16 cellular contexts compared by ENCODE assay signal in the genomic region with DNA sequence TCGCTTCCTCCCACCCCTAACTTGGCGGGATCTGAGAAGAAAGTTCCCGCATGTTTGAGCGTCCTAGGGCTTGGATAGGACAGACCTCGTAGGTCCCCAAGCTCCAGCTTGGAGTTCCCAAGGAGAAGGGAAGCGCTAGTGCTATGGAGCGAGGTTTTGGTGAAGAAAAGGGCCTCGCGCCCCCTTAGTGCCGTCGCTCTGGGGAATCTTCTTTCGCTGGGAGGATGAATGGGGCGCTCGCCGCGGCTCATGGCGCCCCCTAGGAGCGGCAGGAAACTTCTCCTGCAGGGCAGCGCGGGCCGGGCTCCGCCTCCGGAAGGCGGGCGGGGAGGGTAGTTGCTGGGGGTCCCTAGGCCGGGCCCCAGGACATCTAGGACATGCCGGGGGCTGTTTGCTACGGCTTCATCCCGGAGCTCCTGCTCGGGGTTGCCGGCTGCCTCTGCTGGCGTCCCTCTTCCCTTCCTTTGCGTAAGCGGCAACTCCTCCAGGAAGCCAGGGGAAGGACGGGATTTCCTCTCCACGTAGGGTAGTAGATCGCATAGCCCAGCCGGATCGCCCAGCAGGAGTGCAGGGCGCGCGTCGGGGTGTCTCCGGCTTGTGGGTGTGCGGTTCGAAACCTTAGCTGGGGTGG. TPM values are rescaled to one million over a fixed set of nuclear protein-coding genes. Genes with fewer than 3 reads are reported as not detected.
DNase-seq lines count a peak whose midpoint lies in the region; ATAC-seq, FAIRE-seq and TF ChIP-seq lines count a peak whose summit lies in the region.
"Had no signal": no experiment of that assay in that cellular context is flagged by ENCODE, and none has a peak within 500 bp of the region (broad histone marks: within the 10 kb centered on the region; RNA-seq: fewer than 3 reads in every experiment).

No MANE protein-coding gene starts in this region.

- peaks cover 3% of the 10 kb centered on the region for H3K4me1 ChIP-seq in parathyroid adenoma
- H3K4me1 ChIP-seq in CD8-positive, alpha-beta memory T cell (ENCODE audit: insufficient read depth, low read length), result no peaks in the 10 kb centered on the region

- DNase-seq in D721Med (ENCODE audit: insufficient read length, low spot score) (peak; percentile 48), NCI-H2227 (lab: John Stamatoyannopoulos, UW; ENCODE audit: unreplicated experiment) (peak; percentile 59), fibroblast of the aortic adventitia (ENCODE audit: low read depth) (no peak)
- DNase-seq in CD8-positive, alpha-beta memory T cell, result no peak
- no peak for DNase-seq in activated naive CD4-positive, alpha-beta T cell treated with anti-CD3 and anti-CD28 coated beads, Interleukin-2, amount 10 ng/mL, durations not matched to agents 7 days and 5 days
- no peak for DNase-seq in central memory CD4-positive, alpha-beta T cell
- DNase-seq: activated CD8-positive, alpha-beta memory T cell treated with anti-CD3 and anti-CD28 coated beads, Interleukin-2, amount 50 U/mL, for 48 hours; GDM1; IMR-90; small intestine; stimulated activated naive CD4-positive, alpha-beta T cell had no signal

- H3K36me3 Mint-ChIP-seq in CD8-positive, alpha-beta memory T cell, result peaks cover 0 to 1% (median 0%) of the 10 kb centered on the region in 3 donors
- H3K36me3 Mint-ChIP-seq in activated naive CD4-positive, alpha-beta T cell treated with anti-CD3 and anti-CD28 coated beads, Interleukin-2, amount 10 ng/mL, durations not matched to agents 7 days and 5 days, result no peaks in the 10 kb centered on the region

- no peak for ATAC-seq in GM18858 (IDR thresholded peaks at IDR 0.05; ENCODE audit: unreplicated experiment)

- no peaks in the 10 kb centered on the region for H3K36me3 ChIP-seq in parathyroid adenoma (ENCODE audit: control insufficient read depth, insufficient read depth, low read length)
- H3K36me3 ChIP-seq in CD8-positive, alpha-beta memory T cell (ENCODE audit: insufficient read depth, low read length), result no peaks in the 10 kb centered on the region

- no peak overlapping the region for H3K4me3 Mint-ChIP-seq in CD8-positive, alpha-beta memory T cell
- no peak overlapping the region for H3K4me3 Mint-ChIP-seq in activated naive CD4-positive, alpha-beta T cell treated with anti-CD3 and anti-CD28 coated beads, Interleukin-2, amount 10 ng/mL, durations not matched to agents 7 days and 5 days
- H3K4me3 Mint-ChIP-seq: T-helper 2 cell treated with Interferon-gamma antibody and Interleukin-4, amounts not matched to agents 5 μg/mL and 100 μg/mL, for 36 hours had no signal

- H3K79me2 ChIP-seq in parathyroid adenoma, result no peaks in the 10 kb centered on the region

- H3K27ac ChIP-seq in parathyroid adenoma, result no peak overlapping the region
- H3K27ac ChIP-seq in CD8-positive, alpha-beta memory T cell (ENCODE audit: low read depth, low read length), result no peak overlapping the region

- POLR2A ChIA-PET in CD8-positive, alpha-beta memory T cell (lab: Charles Lee), result no interaction called here

- peaks cover 53 to 85% of the 10 kb centered on the region in 2 donors for H3K27me3 Mint-ChIP-seq in CD8-positive, alpha-beta memory T cell
- H3K27me3 Mint-ChIP-seq in activated naive CD4-positive, alpha-beta T cell treated with anti-CD3 and anti-CD28 coated beads, Interleukin-2, amount 10 ng/mL, durations not matched to agents 7 days and 5 days, result peaks cover 80% of the 10 kb centered on the region

- CTCF ChIA-PET in CD8-positive, alpha-beta memory T cell (lab: Charles Lee), result no interaction called here
- CTCF ChIA-PET in activated naive CD4-positive, alpha-beta T cell treated with anti-CD3 and anti-CD28 coated beads, Interleukin-2, amount 10 ng/mL, durations not matched to agents 7 days and 5 days (lab: Charles Lee), result no interaction called here

- TF ChIP-seq CTCF in D721Med (IDR thresholded peaks at IDR 0.05; ENCODE audit: insufficient read depth, missing control alignments) (peak; percentile 47), fibroblast of the aortic adventitia (IDR thresholded peaks at IDR 0.05; ENCODE audit: insufficient read depth, low read length) (peak; percentile 11), parathyroid adenoma (IDR thresholded peaks at IDR 0.05) (peak; percentile 18)

- peaks cover 0 to 3% (median 0%) of the 10 kb centered on the region in 3 donors for H3K4me1 Mint-ChIP-seq in CD8-positive, alpha-beta memory T cell
- H3K4me1 Mint-ChIP-seq in activated naive CD4-positive, alpha-beta T cell treated with anti-CD3 and anti-CD28 coated beads, Interleukin-2, amount 10 ng/mL, durations not matched to agents 7 days and 5 days, result no peaks in the 10 kb centered on the region

- peak overlapping the region; percentile 42 for H3K4me2 ChIP-seq in parathyroid adenoma (ENCODE audit: low read length)

- H3K4me3 ChIP-seq in fibroblast of the aortic adventitia (ENCODE audit: low read depth, low read length) (peak overlapping the region; percentile 42), parathyroid adenoma (ENCODE audit: low read depth, low read length) (peak overlapping the region; percentile 7)
- H3K4me3 ChIP-seq in CD8-positive, alpha-beta memory T cell (ENCODE audit: low read length), result no peak overlapping the region

- no peak overlapping the region for H3K27ac Mint-ChIP-seq in CD8-positive, alpha-beta memory T cell
- no peak overlapping the region for H3K27ac Mint-ChIP-seq in activated naive CD4-positive, alpha-beta T cell treated with anti-CD3 and anti-CD28 coated beads, Interleukin-2, amount 10 ng/mL, durations not matched to agents 7 days and 5 days
- H3K27ac Mint-ChIP-seq: T-helper 2 cell treated with Interferon-gamma antibody and Interleukin-4, amounts not matched to agents 5 μg/mL and 100 μg/mL, for 36 hours had no signal

- FAIRE-seq in D721Med (lab: Jason Lieb, UNC), result no peak
- FAIRE-seq: colon, small intestine had no signal

- peaks cover 16% of the 10 kb centered on the region for H3K27me3 ChIP-seq in parathyroid adenoma (ENCODE audit: control insufficient read depth, insufficient read depth, low read length)
- peaks cover 9% of the 10 kb centered on the region for H3K27me3 ChIP-seq in CD8-positive, alpha-beta memory T cell (ENCODE audit: insufficient read depth, low read length, poor library complexity, severe bottlenecking)

- H3K9me3 ChIP-seq in parathyroid adenoma (ENCODE audit: control insufficient read depth, low read length), result no peaks in the 10 kb centered on the region
- no peaks in the 10 kb centered on the region for H3K9me3 ChIP-seq in CD8-positive, alpha-beta memory T cell (ENCODE audit: low read length)

- peak overlapping the region; percentile 60 for H2AFZ ChIP-seq in parathyroid adenoma

- peaks cover 0 to 4% (median 2%) of the 10 kb centered on the region in 5 donors for H3K9me3 Mint-ChIP-seq in CD8-positive, alpha-beta memory T cell
- H3K9me3 Mint-ChIP-seq in activated naive CD4-positive, alpha-beta T cell treated with anti-CD3 and anti-CD28 coated beads, Interleukin-2, amount 10 ng/mL, durations not matched to agents 7 days and 5 days, result no peaks in the 10 kb centered on the region
- H3K9me3 Mint-ChIP-seq: T-helper 2 cell treated with Interferon-gamma antibody and Interleukin-4, amounts not matched to agents 5 μg/mL and 100 μg/mL, for 36 hours had no signal

- no peak overlapping the region for H3K9ac ChIP-seq in parathyroid adenoma

RNA-seq across cellular contexts. Expression of gene SKOR2, which starts 11.9 kb away (rescaled TPM):
- total RNA-seq in fibroblast of the aortic adventitia (ENCODE audit: low replicate concordance), result not detected in 2 replicates
- total RNA-seq in CD8-positive, alpha-beta memory T cell, result not detected
- not detected for polyA plus RNA-seq in CD8-positive, alpha-beta memory T cell
- total RNA-seq: IMR-90, liver had no signal
- polyA plus RNA-seq: IMR-90, liver, small intestine had no signal

Comparison
In these comparisons a context has a peak if more than half of its experiments do, and no peak if none do; other contexts are left out.
1. DNase-seq: peak in D721Med (single experiment) and NCI-H2227 (single experiment); none in fibroblast of the aortic adventitia (single experiment), CD8-positive, alpha-beta memory T cell (0 of 5), activated naive CD4-positive, alpha-beta T cell treated with anti-CD3 and anti-CD28 coated beads, Interleukin-2, amount 10 ng/mL, durations not matched to agents 7 days and 5 days (single experiment) and central memory CD4-positive, alpha-beta T cell (single experiment).
2. Peak in every context shown above with its lines, with median percentiles within 50 percentile points of each other: CTCF ChIP-seq.